ENCODE assay signal across 20 cellular contexts in the genomic region with DNA sequence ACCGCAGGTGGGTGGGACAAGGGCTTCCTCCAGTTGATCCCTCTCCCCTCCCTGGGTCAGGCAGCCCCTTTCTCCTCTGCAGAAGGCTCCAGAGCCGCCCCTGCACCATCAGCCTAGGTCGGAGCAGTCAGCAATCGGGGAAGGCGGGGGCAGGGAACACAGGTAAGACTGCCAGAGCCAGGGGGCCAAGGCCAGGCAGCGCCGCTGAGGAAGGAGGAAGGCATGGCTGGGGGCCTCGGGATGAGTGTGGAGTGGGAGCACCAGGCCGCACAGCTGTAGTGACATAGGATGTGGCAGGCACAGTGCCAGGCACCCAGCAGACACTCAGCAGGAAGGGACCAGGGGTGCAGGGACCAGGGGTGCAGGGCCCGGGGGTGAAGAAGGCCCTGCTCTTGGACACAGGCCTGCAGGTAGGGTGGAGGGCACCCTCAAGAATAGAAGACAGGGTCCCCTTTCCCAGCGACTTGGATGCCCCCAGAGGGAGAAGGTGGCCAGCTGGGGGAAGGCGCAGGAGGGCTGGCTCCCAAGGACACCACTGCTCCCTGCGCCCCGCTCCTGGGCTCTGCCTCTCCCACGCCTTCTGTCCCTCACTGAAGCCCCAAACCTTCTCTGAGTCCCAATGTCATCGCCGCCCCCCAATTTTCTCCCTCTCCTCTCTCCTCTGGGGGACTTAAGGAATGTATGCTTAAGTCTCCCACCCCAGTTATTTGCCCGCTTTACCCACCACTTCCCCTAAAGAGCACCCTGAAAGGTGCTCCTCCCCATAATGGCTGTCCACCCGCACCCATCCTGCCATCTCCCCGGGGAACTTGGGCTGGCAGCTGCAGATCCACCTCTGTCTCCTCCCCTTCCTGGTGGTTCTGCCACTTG. TPM values are rescaled to one million over a fixed set of nuclear protein-coding genes. Genes with fewer than 3 reads are reported as not detected.
DNase-seq lines count a peak whose midpoint lies in the region; ATAC-seq, FAIRE-seq and TF ChIP-seq lines count a peak whose summit lies in the region.
"Had no signal": no experiment of that assay in that cellular context is flagged by ENCODE, and none has a peak within 500 bp of the region (broad histone marks: within the 10 kb centered on the region; RNA-seq: fewer than 3 reads in every experiment).

No MANE protein-coding gene starts in this region.

- DNase-seq in activated CD4-positive, alpha-beta T cell treated with anti-CD3 and anti-CD28 coated beads for 36 hours = peak; percentile 3
- DNase-seq in activated CD4-positive, alpha-beta T cell treated with anti-CD3 and anti-CD28 coated beads, Interleukin-2, amount 10 ng/mL, durations not matched to agents 24 days and 14 days = no peak
- DNase-seq in adrenal gland (peak in 5 of 7 donors; percentile 8 to 43 (median 16)), kidney (peak; percentile 68), NCI-H510A (lab: John Stamatoyannopoulos, UW) (no peak)
- DNase-seq in stimulated activated naive B cell treated with anti-CD40 and anti-IgM and Interleukin-4, amounts not matched to agents 10 μg/mL and 1 μg/mL and 100 μg/mL, for 72 hours = no peak
- DNase-seq: activated CD8-positive, alpha-beta T cell treated with anti-CD3 and anti-CD28 coated beads, Interleukin-2, amount 10 ng/mL, durations not matched to agents 7 days and 5 days; dermis blood vessel endothelial cell; HFFc6; NCI-H1048; small intestine had no signal

- no peak overlapping the region for H3K9ac ChIP-seq in kidney (ENCODE audit: low read length in 2 of 2)

- H3K27ac ChIP-seq in adrenal gland = peak overlapping the region in 1 of 5 donors; percentile 38
- H3K27ac ChIP-seq in kidney (ENCODE audit: low read depth in 2 of 2, low read length in 2 of 2) = no peak overlapping the region
- H3K27ac ChIP-seq: A549, thoracic aorta had no signal

- H3K27me3 ChIP-seq in adrenal gland = no peaks in the 10 kb centered on the region

- CTCF ChIA-PET in activated CD4-positive, alpha-beta T cell treated with anti-CD3 and anti-CD28 coated beads for 36 hours (lab: Charles Lee) = no interaction called here

- TF ChIP-seq POLR2A in adrenal gland (IDR thresholded peaks at IDR 0.05) = no peak

- H3K36me3 Mint-ChIP-seq in activated CD4-positive, alpha-beta T cell treated with anti-CD3 and anti-CD28 coated beads for 36 hours (ENCODE audit: low read depth) = no peaks in the 10 kb centered on the region
- H3K36me3 Mint-ChIP-seq in activated CD4-positive, alpha-beta T cell treated with anti-CD3 and anti-CD28 coated beads, Interleukin-2, amount 10 ng/mL, durations not matched to agents 24 days and 14 days (ENCODE audit: low read depth) = no peaks in the 10 kb centered on the region
- H3K36me3 Mint-ChIP-seq in stimulated activated naive B cell treated with anti-CD40 and anti-IgM and Interleukin-4, amounts not matched to agents 10 μg/mL and 1 μg/mL and 100 μg/mL, for 72 hours = no peaks in the 10 kb centered on the region

- TF ChIP-seq CTCF in adrenal gland (IDR thresholded peaks at IDR 0.05) (no peak), kidney (IDR thresholded peaks at IDR 0.05; ENCODE audit: borderline replicate concordance, extremely low read depth, insufficient read depth) (no peak)

- peaks cover 3% of the 10 kb centered on the region for H3K27me3 Mint-ChIP-seq in activated CD4-positive, alpha-beta T cell treated with anti-CD3 and anti-CD28 coated beads for 36 hours
- peaks cover 10% of the 10 kb centered on the region for H3K27me3 Mint-ChIP-seq in activated CD4-positive, alpha-beta T cell treated with anti-CD3 and anti-CD28 coated beads, Interleukin-2, amount 10 ng/mL, durations not matched to agents 24 days and 14 days
- H3K27me3 Mint-ChIP-seq in stimulated activated naive B cell treated with anti-CD40 and anti-IgM and Interleukin-4, amounts not matched to agents 10 μg/mL and 1 μg/mL and 100 μg/mL, for 72 hours = peaks cover 13 to 14% of the 10 kb centered on the region in 2 donors

- WGBS in adrenal gland, 4 donors = 88 to 95% (median 94%) methylated on average over 14 to 20 of the region's 20 CpGs

- no peaks in the 10 kb centered on the region for H3K9me3 Mint-ChIP-seq in activated CD4-positive, alpha-beta T cell treated with anti-CD3 and anti-CD28 coated beads for 36 hours (ENCODE audit: low read depth)
- H3K9me3 Mint-ChIP-seq in activated CD4-positive, alpha-beta T cell treated with anti-CD3 and anti-CD28 coated beads, Interleukin-2, amount 10 ng/mL, durations not matched to agents 24 days and 14 days = no peaks in the 10 kb centered on the region
- H3K9me3 Mint-ChIP-seq in stimulated activated naive B cell treated with anti-CD40 and anti-IgM and Interleukin-4, amounts not matched to agents 10 μg/mL and 1 μg/mL and 100 μg/mL, for 72 hours = no peaks in the 10 kb centered on the region
- H3K9me3 Mint-ChIP-seq: HFFc6; T-helper 1 cell treated with Interleukin-12 subunit alpha and Interleukin-12 subunit beta and Interleukin-4 antibody, amounts not matched to agents 30 μg/mL and 1 μg/mL, for 36 hours had no signal

- no peak for FAIRE-seq in kidney (lab: Jason Lieb, UNC)
- FAIRE-seq: A549, frontal cortex, HTR-8/SVneo, islet of Langerhans, small intestine had no signal

- no peak overlapping the region for H3K27ac Mint-ChIP-seq in activated CD4-positive, alpha-beta T cell treated with anti-CD3 and anti-CD28 coated beads for 36 hours
- no peak overlapping the region for H3K27ac Mint-ChIP-seq in activated CD4-positive, alpha-beta T cell treated with anti-CD3 and anti-CD28 coated beads, Interleukin-2, amount 10 ng/mL, durations not matched to agents 24 days and 14 days
- no peak overlapping the region for H3K27ac Mint-ChIP-seq in stimulated activated naive B cell treated with anti-CD40 and anti-IgM and Interleukin-4, amounts not matched to agents 10 μg/mL and 1 μg/mL and 100 μg/mL, for 72 hours
- H3K27ac Mint-ChIP-seq: activated CD8-positive, alpha-beta T cell treated with anti-CD3 and anti-CD28 coated beads, Interleukin-2, amount 10 ng/mL, durations not matched to agents 7 days and 5 days; HFFc6; T-helper 1 cell treated with Interleukin-12 subunit alpha and Interleukin-12 subunit beta and Interleukin-4 antibody, amounts not matched to agents 30 μg/mL and 1 μg/mL, for 36 hours had no signal

- POLR2A ChIA-PET in activated CD4-positive, alpha-beta T cell treated with anti-CD3 and anti-CD28 coated beads for 36 hours (lab: Charles Lee) = no interaction called here

- ATAC-seq in activated CD4-positive, alpha-beta T cell treated with anti-CD3 and anti-CD28 coated beads for 36 hours = no peak
- ATAC-seq in stimulated activated naive B cell treated with anti-CD40 and anti-IgM and Interleukin-4, amounts not matched to agents 10 μg/mL and 1 μg/mL and 100 μg/mL, for 72 hours (replicated peaks) = peak; percentile 54 to 58
- ATAC-seq in GM21447 (IDR thresholded peaks at IDR 0.05; ENCODE audit: unreplicated experiment) (no peak), HG02884 (IDR thresholded peaks at IDR 0.05; ENCODE audit: unreplicated experiment) (no peak)
- ATAC-seq: activated CD8-positive, alpha-beta T cell treated with anti-CD3 and anti-CD28 coated beads, Interleukin-2, amount 10 ng/mL, durations not matched to agents 7 days and 5 days had no signal

- H3K36me3 ChIP-seq in adrenal gland (replicated peaks in 1 of 2) (no peaks in the 10 kb centered on the region), kidney (ENCODE audit: control insufficient read depth in 1 of 2, insufficient read depth in 2 of 2, low read length in 2 of 2) (no peaks in the 10 kb centered on the region)
- H3K36me3 ChIP-seq: thoracic aorta had no signal

- no peaks in the 10 kb centered on the region for H3K4me1 Mint-ChIP-seq in activated CD4-positive, alpha-beta T cell treated with anti-CD3 and anti-CD28 coated beads for 36 hours
- H3K4me1 Mint-ChIP-seq in activated CD4-positive, alpha-beta T cell treated with anti-CD3 and anti-CD28 coated beads, Interleukin-2, amount 10 ng/mL, durations not matched to agents 24 days and 14 days = no peaks in the 10 kb centered on the region
- peaks cover 10 to 13% of the 10 kb centered on the region in 2 donors for H3K4me1 Mint-ChIP-seq in stimulated activated naive B cell treated with anti-CD40 and anti-IgM and Interleukin-4, amounts not matched to agents 10 μg/mL and 1 μg/mL and 100 μg/mL, for 72 hours

- intact Hi-C loops in activated CD4-positive, alpha-beta T cell treated with anti-CD3 and anti-CD28 coated beads for 36 hours (cut with DNase I, micrococcal nuclease) = no loop called here
- intact Hi-C loops in activated CD4-positive, alpha-beta T cell treated with anti-CD3 and anti-CD28 coated beads, Interleukin-2, amount 10 ng/mL, durations not matched to agents 24 days and 14 days (cut with micrococcal nuclease) = no loop called here
- intact Hi-C loops in adrenal gland (cut with DNase I) = no loop called here
- intact Hi-C loops in kidney (cut with DNase I) = no loop called here

- H3K4me3 ChIP-seq in adrenal gland = no peak overlapping the region
- no peak overlapping the region for H3K4me3 ChIP-seq in kidney (ENCODE audit: low read length in 2 of 2)
- H3K4me3 ChIP-seq: A549, thoracic aorta had no signal

- no peaks in the 10 kb centered on the region for H3K9me3 ChIP-seq in adrenal gland (replicated peaks in 1 of 3)
- H3K9me3 ChIP-seq in kidney (ENCODE audit: control insufficient read depth in 1 of 2, low read length in 2 of 2) = no peaks in the 10 kb centered on the region
- H3K9me3 ChIP-seq: A549, Caco-2, thoracic aorta had no signal

- H3K4me1 ChIP-seq in adrenal gland (replicated peaks in 1 of 2) = peaks cover 0 to 11% of the 10 kb centered on the region in 2 donors
- H3K4me1 ChIP-seq in kidney (ENCODE audit: control insufficient read depth in 1 of 2, insufficient read depth in 1 of 2, low read depth in 1 of 2, low read length in 2 of 2) = no peaks in the 10 kb centered on the region
- H3K4me1 ChIP-seq: A549, Caco-2 had no signal

- no peak overlapping the region for H3K4me3 Mint-ChIP-seq in activated CD4-positive, alpha-beta T cell treated with anti-CD3 and anti-CD28 coated beads for 36 hours
- no peak overlapping the region for H3K4me3 Mint-ChIP-seq in activated CD4-positive, alpha-beta T cell treated with anti-CD3 and anti-CD28 coated beads, Interleukin-2, amount 10 ng/mL, durations not matched to agents 24 days and 14 days
- H3K4me3 Mint-ChIP-seq in stimulated activated naive B cell treated with anti-CD40 and anti-IgM and Interleukin-4, amounts not matched to agents 10 μg/mL and 1 μg/mL and 100 μg/mL, for 72 hours = no peak overlapping the region
- H3K4me3 Mint-ChIP-seq: activated CD8-positive, alpha-beta T cell treated with anti-CD3 and anti-CD28 coated beads, Interleukin-2, amount 10 ng/mL, durations not matched to agents 7 days and 5 days; HFFc6; T-helper 1 cell treated with Interleukin-12 subunit alpha and Interleukin-12 subunit beta and Interleukin-4 antibody, amounts not matched to agents 30 μg/mL and 1 μg/mL, for 36 hours had no signal

RNA-seq across cellular contexts. Expression of gene CAMK2B, which starts 38.5 kb away (rescaled TPM):
- 1 to 10 TPM; 1.1 to 1.8 TPM for total RNA-seq in activated CD4-positive, alpha-beta T cell treated with anti-CD3 and anti-CD28 coated beads for 36 hours
- total RNA-seq in activated CD4-positive, alpha-beta T cell treated with anti-CD3 and anti-CD28 coated beads, Interleukin-2, amount 10 ng/mL, durations not matched to agents 24 days and 14 days = 1.3 and 1.6 TPM in 2 replicates
- 1 to 10 TPM in 4 of 8 donors, under 1 TPM in 2, not detected in 2; 0.25 to 9.2 (median 3.4) TPM for total RNA-seq in adrenal gland
- polyA plus RNA-seq in adrenal gland = 10 to 100 TPM in 2 of 3 donors, 1 to 10 TPM in 1; 8.1 to 82.3 (median 12.1) TPM
- total RNA-seq in kidney = 1.1 TPM
- 3.2 TPM for polyA plus RNA-seq in kidney (ENCODE audit: insufficient read depth, low read depth, low replicate concordance)
- total RNA-seq: activated CD8-positive, alpha-beta T cell treated with anti-CD3 and anti-CD28 coated beads, Interleukin-2, amount 10 ng/mL, durations not matched to agents 7 days and 5 days; Caco-2 had no signal

Comparison
In these comparisons a context has a peak if more than half of its experiments do, and no peak if none do; other contexts are left out.
1. DNase-seq: peak in activated CD4-positive, alpha-beta T cell treated with anti-CD3 and anti-CD28 coated beads for 36 hours (single experiment), adrenal gland (5 of 7) and kidney (single experiment); none in activated CD4-positive, alpha-beta T cell treated with anti-CD3 and anti-CD28 coated beads, Interleukin-2, amount 10 ng/mL, durations not matched to agents 24 days and 14 days (single experiment), stimulated activated naive B cell treated with anti-CD40 and anti-IgM and Interleukin-4, amounts not matched to agents 10 μg/mL and 1 μg/mL and 100 μg/mL, for 72 hours (single experiment) and NCI-H510A (single experiment).
2. ATAC-seq: peak in stimulated activated naive B cell treated with anti-CD40 and anti-IgM and Interleukin-4, amounts not matched to agents 10 μg/mL and 1 μg/mL and 100 μg/mL, for 72 hours (2 of 2); none in activated CD4-positive, alpha-beta T cell treated with anti-CD3 and anti-CD28 coated beads for 36 hours (single experiment), GM21447 (single experiment) and HG02884 (single experiment).